ENCODE assay signal across 8 cellular contexts in the genomic region with DNA sequence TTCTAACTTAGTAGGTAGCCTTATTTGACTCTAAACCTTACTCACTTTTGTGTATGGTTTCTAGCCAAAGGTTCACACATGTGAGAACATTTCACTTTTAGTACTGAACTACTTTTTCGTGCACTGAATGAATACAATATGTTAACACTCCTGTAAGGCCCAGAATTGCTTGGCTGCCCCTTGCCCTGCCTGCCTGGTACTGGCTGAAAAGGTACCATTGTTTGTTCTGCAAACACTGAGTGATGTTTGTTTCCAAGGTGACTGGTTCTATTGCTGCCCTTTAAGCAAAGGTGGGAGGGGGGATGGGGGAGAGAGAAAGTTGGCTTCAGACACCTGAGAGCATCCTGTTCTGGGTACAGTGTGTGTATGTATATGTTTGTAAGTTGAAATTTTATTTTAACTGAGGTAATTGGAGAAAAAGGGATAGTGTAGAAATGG. TPM values are rescaled to one million over a fixed set of nuclear protein-coding genes. Genes with fewer than 3 reads are reported as not detected.
DNase-seq lines count a peak whose midpoint lies in the region; ATAC-seq and TF ChIP-seq lines count a peak whose summit lies in the region.

No MANE protein-coding gene starts in this region.

- peak; percentile 22 for DNase-seq in stimulated activated CD4-positive, alpha-beta T cell treated with anti-CD3 and anti-CD28 coated beads, Interleukin-4, amount 100 ng/mL, for 24 hours
- no peak for DNase-seq in stimulated activated CD4-positive, alpha-beta T cell treated with anti-CD3 and anti-CD28 coated beads, Interleukin-4, amount 100 ng/mL, for 1 hour
- peak; percentile 56 for DNase-seq in activated CD4-positive, alpha-beta T cell treated with anti-CD3 and anti-CD28 coated beads for 48 hours
- DNase-seq in thyroid gland (peak; percentile 47 to 49), HPDE6-E6E7 (ENCODE audit: extremely low spot score) (no peak), nucleus accumbens (lab: John Stamatoyannopoulos, UW) (no peak)

- H3K36me3 ChIP-seq in iPS-18a (ENCODE audit: control insufficient read depth, low read depth, low read length) (no peaks in the 10 kb centered on the region), thyroid gland (no peaks in the 10 kb centered on the region)

- peaks cover 8% of the 10 kb centered on the region for H3K27me3 ChIP-seq in iPS-18a (ENCODE audit: control insufficient read depth, insufficient read depth, low read length)
- H3K27me3 ChIP-seq in thyroid gland = no peaks in the 10 kb centered on the region

- no peak overlapping the region for H3K4me3 ChIP-seq in iPS-18a (ENCODE audit: low read length)
- no peak overlapping the region for H3K4me3 ChIP-seq in thyroid gland (replicated peaks in 1 of 3)

- H3K27ac ChIP-seq in iPS-18a (ENCODE audit: low read length) = peak overlapping the region; percentile 30
- peak overlapping the region in 2 of 3 donors; percentile 45 to 50 for H3K27ac ChIP-seq in thyroid gland

- 37 to 38% methylated on average over 1 of the region's 1 CpG for WGBS in thyroid gland, 2 donors

- H3K4me1 ChIP-seq in iPS-18a (ENCODE audit: control insufficient read depth, low read depth, low read length) (peaks cover 41% of the 10 kb centered on the region), thyroid gland (peaks cover 26 to 60% of the 10 kb centered on the region in 2 donors)

- TF ChIP-seq POLR2A in thyroid gland (IDR thresholded peaks at IDR 0.05) = no peak

- peak overlapping the region; percentile 16 for H3K9ac ChIP-seq in iPS-18a (ENCODE audit: low read length)

- ATAC-seq in HG02798 (IDR thresholded peaks at IDR 0.05; ENCODE audit: poor library complexity, unreplicated experiment) = no peak

- H3K9me3 ChIP-seq in iPS-18a (ENCODE audit: control insufficient read depth, low read depth, low read length) (no peaks in the 10 kb centered on the region), thyroid gland (no peaks in the 10 kb centered on the region)

- intact Hi-C loops in thyroid gland (cut with DNase I) = no loop called here

- no peak for TF ChIP-seq CTCF in thyroid gland (IDR thresholded peaks at IDR 0.05)

RNA-seq across cellular contexts. Expression of gene RREB1, which starts 31.2 kb away (rescaled TPM):
- total RNA-seq in thyroid gland = 10 to 100 TPM; 48.0 to 91.3 (median 57.1) TPM

Comparison
In these comparisons a context has a peak if more than half of its experiments do, and no peak if none do; other contexts are left out.
1. DNase-seq: peak in stimulated activated CD4-positive, alpha-beta T cell treated with anti-CD3 and anti-CD28 coated beads, Interleukin-4, amount 100 ng/mL, for 24 hours (single experiment), activated CD4-positive, alpha-beta T cell treated with anti-CD3 and anti-CD28 coated beads for 48 hours (single experiment) and thyroid gland (2 of 2); none in stimulated activated CD4-positive, alpha-beta T cell treated with anti-CD3 and anti-CD28 coated beads, Interleukin-4, amount 100 ng/mL, for 1 hour (single experiment), HPDE6-E6E7 (single experiment) and nucleus accumbens (0 of 56).